9 cellular contexts compared by ENCODE assay signal in genomic region chr7:128209229-128210035, GRCh38. TPM values are rescaled to one million over a fixed set of nuclear protein-coding genes. Genes with fewer than 3 reads are reported as not detected.
A peak's percentile ranks its signal among the peaks of the same experiment; 100 is the strongest.
DNase-seq lines count a peak whose midpoint lies in the region; ATAC-seq, FAIRE-seq and TF ChIP-seq lines count a peak whose summit lies in the region.
"Had no signal": no experiment of that assay in that cellular context is flagged by ENCODE, and none has a peak within 500 bp of the region (broad histone marks: within the 10 kb centered on the region; RNA-seq: fewer than 3 reads in every experiment).

No MANE protein-coding gene starts in this region.

- peak; percentile 50 for DNase-seq in HFFc6
- DNase-seq in NCI-H2107 treated with DMSO at 0.1 percent for 48 hours (lab: John Stamatoyannopoulos, UW; ENCODE audit: unreplicated experiment) = peak; percentile 68
- DNase-seq in breast epithelium (ENCODE audit: low spot score in 2 of 2) = peak; percentile 50 to 64
- peak; percentile 88 for DNase-seq in islet precursor cell
- DNase-seq in stimulated activated CD4-positive, alpha-beta T cell treated with anti-CD3 and anti-CD28 coated beads, Interleukin-1b, Interleukin-23, amount 100 ng/mL, for 1 hour (ENCODE audit: low read depth in 2 of 2) = peak; percentile 21 to 35

- no peak overlapping the region for H3K27ac Mint-ChIP-seq in HFFc6

- peaks cover 0 to 4% of the 10 kb centered on the region in 2 donors for H3K27me3 ChIP-seq in breast epithelium

- peak; percentile 68 for FAIRE-seq in G401.6 (lab: Jason Lieb, UNC)
- FAIRE-seq: islet of Langerhans had no signal

- intact Hi-C loops in breast epithelium (cut with DNase I; ENCODE audit: low total_unique reads) = no loop called here

- no peaks in the 10 kb centered on the region for H3K4me1 ChIP-seq in breast epithelium

- H3K4me3 ChIP-seq in WI38 (ENCODE audit: low read depth, low read length) = no peak overlapping the region
- no peak overlapping the region for H3K4me3 ChIP-seq in breast epithelium

- H3K36me3 ChIP-seq in breast epithelium = no peaks in the 10 kb centered on the region

- H3K4me3 Mint-ChIP-seq in HFFc6 = no peak overlapping the region

- H3K4me1 Mint-ChIP-seq in HFFc6 (ENCODE audit: low read depth) = peaks cover 16% of the 10 kb centered on the region

- H3K36me3 Mint-ChIP-seq in HFFc6 (ENCODE audit: low read depth) = no peaks in the 10 kb centered on the region

- TF ChIP-seq POLR2A in breast epithelium (IDR thresholded peaks at IDR 0.05) = no peak

- H3K9me3 Mint-ChIP-seq in HFFc6 = no peaks in the 10 kb centered on the region

- H3K27ac ChIP-seq in breast epithelium = no peak overlapping the region

- peaks cover 18% of the 10 kb centered on the region for H3K27me3 Mint-ChIP-seq in HFFc6 (ENCODE audit: insufficient read depth)

- TF ChIP-seq CTCF in HFFc6 (IDR thresholded peaks at IDR 0.05) = peak; percentile 98
- TF ChIP-seq CTCF in WI38 (IDR thresholded peaks at IDR 0.05; ENCODE audit: low read depth, low read length) = peak; percentile 97
- TF ChIP-seq CTCF in breast epithelium (IDR thresholded peaks at IDR 0.05) = peak; percentile 80 to 99 (median 97)

- H3K9me3 ChIP-seq in breast epithelium = no peaks in the 10 kb centered on the region

- no peak for ATAC-seq in HG02759 (IDR thresholded peaks at IDR 0.05; ENCODE audit: unreplicated experiment)

RNA-seq across cellular contexts. Expression of gene LEP, which starts 31.6 kb away (rescaled TPM):
- total RNA-seq in HFFc6 (2021; fragmentation: NEBNext Ultra II Directional; extraction: Animal tissue kit (Norgen Biotek cat#: 25700)) = not detected
- total RNA-seq in breast epithelium = 100 to 1,000 TPM in 1 of 3 donors, 10 to 100 TPM in 2; 41.6 to 498 (median 48.2) TPM

Comparison
In these comparisons a context has a peak if more than half of its experiments do, and no peak if none do; other contexts are left out.
1. DNase-seq: peak in every context shown above with its lines; median percentile 88 in islet precursor cell; 68 in NCI-H2107 treated with DMSO at 0.1 percent for 48 hours; 57 in breast epithelium; 50 in HFFc6; 28 in stimulated activated CD4-positive, alpha-beta T cell treated with anti-CD3 and anti-CD28 coated beads, Interleukin-1b, Interleukin-23, amount 100 ng/mL, for 1 hour.
2. RNA of gene LEP, which starts 31.6 kb away (total RNA-seq): 41.6 to 498 TPM in breast epithelium; not detected in HFFc6; every median in the first group is over 10 times any median in the second.
3. Peak in every context shown above with its lines, with median percentiles within 50 percentile points of each other: CTCF ChIP-seq.